2 cellular contexts compared by ENCODE assay signal in the genomic region with DNA sequence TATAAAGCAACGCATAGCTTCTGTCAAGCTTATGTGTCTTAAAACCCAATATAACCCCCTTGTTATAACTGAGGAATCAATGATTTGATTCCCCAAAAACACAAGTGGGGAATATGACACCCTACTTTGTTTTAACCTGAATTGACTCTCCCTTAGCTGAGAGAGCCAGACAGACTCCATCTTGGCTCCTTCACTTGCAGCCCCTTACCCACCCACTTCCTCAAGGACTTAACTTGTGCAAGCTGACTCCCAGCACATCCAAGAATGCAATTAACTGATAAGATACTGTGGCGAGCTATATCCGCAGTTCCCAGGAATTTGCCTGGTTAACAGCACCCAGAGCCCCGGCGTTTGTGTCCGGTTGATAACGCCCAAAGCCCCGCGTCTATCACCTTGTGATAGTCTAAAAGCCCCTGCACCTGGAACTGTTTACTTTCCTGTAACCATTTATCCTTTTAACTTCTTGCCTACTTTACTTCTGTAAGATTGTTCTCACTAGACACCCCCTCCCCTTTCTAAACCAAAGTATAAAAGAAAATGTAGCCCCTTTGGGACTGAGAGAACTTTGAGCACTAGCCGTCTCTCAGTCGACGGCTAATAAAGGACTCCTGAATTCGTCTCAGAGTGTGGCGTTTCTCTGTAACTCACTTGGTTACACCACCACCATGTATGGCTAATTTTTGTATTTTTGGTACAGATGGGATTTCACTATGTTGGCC.
TF ChIP-seq lines count a peak whose summit lies in the region.
"Not testable (repeated sequence)": the region's sequence is repeated elsewhere in the genome, so short reads cannot be mapped to it uniquely, and the experiment has no call there.

No MANE protein-coding gene starts in this region.

TF ChIP-seq in SK-N-SH treated with all-trans-retinoic acid at 6 μM for 48 hours, 23 proteins besides CTCF, POLR2A, EP300 and RAD21:
- TF ChIP-seq CSDC2 (CRISPR knock-in tag; IDR thresholded peaks at IDR 0.05) = 0 out of 2 replicates have a peak, but pooled peaks have one; percentile 37

TF ChIP-seq in K562, 482 proteins besides CTCF, POLR2A, EP300 and RAD21 (continues in another document):
- not testable (repeated sequence) for TF ChIP-seq JUND (IDR thresholded peaks at IDR 0.05; ENCODE audit: borderline replicate concordance, low read depth, low read length); NR2C1 (IDR thresholded peaks at IDR 0.05); NR2C2 (CRISPR knock-in tag; IDR thresholded peaks at IDR 0.05)
- TF ChIP-seq JUND (tag; IDR thresholded peaks at IDR 0.05; ENCODE audit: borderline replicate concordance, low read depth, low read length) (peak; percentile 70; the same call in 1 of the 3 replicates), JUNB (CRISPR knock-in tag; conservative IDR thresholded peaks at IDR 0.05) (peak; percentile 81), ZNF586 (CRISPR knock-in tag; conservative IDR thresholded peaks at IDR 0.05) (peak; percentile 97), KLF16 (IDR thresholded peaks at IDR 0.05) (peak; percentile 68), ZFP1 (CRISPR knock-in tag; IDR thresholded peaks at IDR 0.05) (peak; percentile 99), ZNF3 (CRISPR knock-in tag; IDR thresholded peaks at IDR 0.05) (peak; percentile 88), MTF1 (CRISPR knock-in tag; IDR thresholded peaks at IDR 0.05; ENCODE audit: borderline replicate concordance) (peak; percentile 98), NR2C1 (tag; IDR thresholded peaks at IDR 0.05) (peak; percentile 97), RCOR1 (IDR thresholded peaks at IDR 0.05; ENCODE audit: borderline replicate concordance in 1 of 2, low read depth in 2 of 2, low read length in 2 of 2) (0 out of 4 replicates have a peak, but pooled peaks of 1 of the 2 experiments have one; percentile 39), ZEB2 (IDR thresholded peaks at IDR 0.05) (0 out of 2 replicates have a peak, but pooled peaks have one; percentile 40), ETV5 (CRISPR knock-in tag; IDR thresholded peaks at IDR 0.05; ENCODE audit: low read depth) (peak; percentile 80), ZNF551 (CRISPR knock-in tag; IDR thresholded peaks at IDR 0.05) (peak; percentile 91), RHOXF2B (CRISPR knock-in tag; conservative IDR thresholded peaks at IDR 0.05) (peak; percentile 99), KLF13 (tag; IDR thresholded peaks at IDR 0.05; ENCODE audit: borderline replicate concordance, low read depth) (peak; percentile 98), ZNF324 (CRISPR knock-in tag; IDR thresholded peaks at IDR 0.05) (peak; percentile 95), ZNF444 (CRISPR knock-in tag; IDR thresholded peaks at IDR 0.05) (peak; percentile 99), NR4A1 (CRISPR knock-in tag; IDR thresholded peaks at IDR 0.05) (peak; percentile 100), NR4A1 (tag; IDR thresholded peaks at IDR 0.05) (peak; percentile 100), PTRF (tag; IDR thresholded peaks at IDR 0.05) (peak; percentile 99), TCFL5 (CRISPR knock-in tag; conservative IDR thresholded peaks at IDR 0.05) (peak; percentile 99), HDAC1 (IDR thresholded peaks at IDR 0.05) (0 out of 4 replicates have a peak, but pooled peaks have one; percentile 26 to 59), ZNF707 (CRISPR knock-in tag; conservative IDR thresholded peaks at IDR 0.05) (peak; percentile 89), HDAC2 (IDR thresholded peaks at IDR 0.05) (peak; percentile 82), DIDO1 (tag; IDR thresholded peaks at IDR 0.05; ENCODE audit: low read depth) (peak; percentile 95), ZSCAN32 (CRISPR knock-in tag; IDR thresholded peaks at IDR 0.05) (peak; percentile 96), MTA2 (IDR thresholded peaks at IDR 0.05; ENCODE audit: low read depth) (peak; percentile 39; the same call in 1 of the 2 replicates), ESRRB (CRISPR knock-in tag; IDR thresholded peaks at IDR 0.05; ENCODE audit: borderline replicate concordance) (peak; percentile 91; the same call in 1 of the 2 replicates), NR2C2 (tag; IDR thresholded peaks at IDR 0.05) (peak; percentile 73), ZNF253 (CRISPR knock-in tag; conservative IDR thresholded peaks at IDR 0.05) (peak; percentile 91), POLR2H (tag; IDR thresholded peaks at IDR 0.05; ENCODE audit: low read depth) (peak; percentile 94), RFX7 (CRISPR knock-in tag; IDR thresholded peaks at IDR 0.05) (peak; percentile 94), HSF4 (CRISPR knock-in tag; IDR thresholded peaks at IDR 0.05; ENCODE audit: borderline replicate concordance) (peak; percentile 99), ZFX (CRISPR knock-in tag; IDR thresholded peaks at IDR 0.05) (peak; percentile 16; the same call in 1 of the 2 replicates), CHCHD3 (CRISPR knock-in tag; IDR thresholded peaks at IDR 0.05) (0 out of 2 replicates have a peak, but pooled peaks have one; percentile 70), ZNF57 (CRISPR knock-in tag; IDR thresholded peaks at IDR 0.05) (peak; percentile 95), ZNF696 (CRISPR knock-in tag; conservative IDR thresholded peaks at IDR 0.05) (peak; percentile 96), GTF2E2 (tag; IDR thresholded peaks at IDR 0.05) (peak; percentile 97)
- TF ChIP-seq, protein P1, sequence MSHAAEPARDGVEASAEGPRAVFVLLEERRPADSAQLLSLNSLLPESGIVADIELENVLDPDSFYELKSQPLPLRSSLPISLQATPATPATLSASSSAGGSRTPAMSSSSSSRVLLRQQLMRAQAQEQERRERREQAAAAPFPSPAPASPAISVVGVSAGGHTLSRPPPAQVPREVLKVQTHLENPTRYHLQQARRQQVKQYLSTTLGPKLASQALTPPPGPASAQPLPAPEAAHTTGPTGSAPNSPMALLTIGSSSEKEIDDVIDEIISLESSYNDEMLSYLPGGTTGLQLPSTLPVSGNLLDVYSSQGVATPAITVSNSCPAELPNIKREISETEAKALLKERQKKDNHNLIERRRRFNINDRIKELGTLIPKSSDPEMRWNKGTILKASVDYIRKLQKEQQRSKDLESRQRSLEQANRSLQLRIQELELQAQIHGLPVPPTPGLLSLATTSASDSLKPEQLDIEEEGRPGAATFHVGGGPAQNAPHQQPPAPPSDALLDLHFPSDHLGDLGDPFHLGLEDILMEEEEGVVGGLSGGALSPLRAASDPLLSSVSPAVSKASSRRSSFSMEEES (CRISPR knock-in tag; IDR thresholded peaks at IDR 0.05) = peak; percentile 94
- TF ChIP-seq, protein P2, sequence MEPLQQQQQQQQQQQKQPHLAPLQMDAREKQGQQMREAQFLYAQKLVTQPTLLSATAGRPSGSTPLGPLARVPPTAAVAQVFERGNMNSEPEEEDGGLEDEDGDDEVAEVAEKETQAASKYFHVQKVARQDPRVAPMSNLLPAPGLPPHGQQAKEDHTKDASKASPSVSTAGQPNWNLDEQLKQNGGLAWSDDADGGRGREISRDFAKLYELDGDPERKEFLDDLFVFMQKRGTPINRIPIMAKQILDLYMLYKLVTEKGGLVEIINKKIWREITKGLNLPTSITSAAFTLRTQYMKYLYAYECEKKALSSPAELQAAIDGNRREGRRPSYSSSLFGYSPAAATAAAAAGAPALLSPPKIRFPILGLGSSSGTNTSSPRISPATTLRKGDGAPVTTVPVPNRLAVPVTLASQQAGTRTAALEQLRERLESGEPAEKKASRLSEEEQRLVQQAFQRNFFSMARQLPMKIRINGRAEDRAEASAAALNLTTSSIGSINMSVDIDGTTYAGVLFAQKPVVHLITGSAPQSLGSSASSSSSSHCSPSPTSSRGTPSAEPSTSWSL (CRISPR knock-in tag; IDR thresholded peaks at IDR 0.05; ENCODE audit: borderline replicate concordance) = peak; percentile 100
- TF ChIP-seq, protein P3, sequence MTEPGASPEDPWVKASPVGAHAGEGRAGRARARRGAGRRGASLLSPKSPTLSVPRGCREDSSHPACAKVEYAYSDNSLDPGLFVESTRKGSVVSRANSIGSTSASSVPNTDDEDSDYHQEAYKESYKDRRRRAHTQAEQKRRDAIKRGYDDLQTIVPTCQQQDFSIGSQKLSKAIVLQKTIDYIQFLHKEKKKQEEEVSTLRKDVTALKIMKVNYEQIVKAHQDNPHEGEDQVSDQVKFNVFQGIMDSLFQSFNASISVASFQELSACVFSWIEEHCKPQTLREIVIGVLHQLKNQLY (CRISPR knock-in tag; conservative IDR thresholded peaks at IDR 0.05) = peak in 1 of 2 experiments; percentile 90; a peak in 1 of 4 replicates
- TF ChIP-seq, protein P4, sequence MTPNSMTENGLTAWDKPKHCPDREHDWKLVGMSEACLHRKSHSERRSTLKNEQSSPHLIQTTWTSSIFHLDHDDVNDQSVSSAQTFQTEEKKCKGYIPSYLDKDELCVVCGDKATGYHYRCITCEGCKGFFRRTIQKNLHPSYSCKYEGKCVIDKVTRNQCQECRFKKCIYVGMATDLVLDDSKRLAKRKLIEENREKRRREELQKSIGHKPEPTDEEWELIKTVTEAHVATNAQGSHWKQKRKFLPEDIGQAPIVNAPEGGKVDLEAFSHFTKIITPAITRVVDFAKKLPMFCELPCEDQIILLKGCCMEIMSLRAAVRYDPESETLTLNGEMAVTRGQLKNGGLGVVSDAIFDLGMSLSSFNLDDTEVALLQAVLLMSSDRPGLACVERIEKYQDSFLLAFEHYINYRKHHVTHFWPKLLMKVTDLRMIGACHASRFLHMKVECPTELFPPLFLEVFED (CRISPR knock-in tag; conservative IDR thresholded peaks at IDR 0.05) = peak; percentile 99
- TF ChIP-seq, protein P5, sequence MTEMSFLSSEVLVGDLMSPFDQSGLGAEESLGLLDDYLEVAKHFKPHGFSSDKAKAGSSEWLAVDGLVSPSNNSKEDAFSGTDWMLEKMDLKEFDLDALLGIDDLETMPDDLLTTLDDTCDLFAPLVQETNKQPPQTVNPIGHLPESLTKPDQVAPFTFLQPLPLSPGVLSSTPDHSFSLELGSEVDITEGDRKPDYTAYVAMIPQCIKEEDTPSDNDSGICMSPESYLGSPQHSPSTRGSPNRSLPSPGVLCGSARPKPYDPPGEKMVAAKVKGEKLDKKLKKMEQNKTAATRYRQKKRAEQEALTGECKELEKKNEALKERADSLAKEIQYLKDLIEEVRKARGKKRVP (CRISPR knock-in tag; IDR thresholded peaks at IDR 0.05) = peak; percentile 99
- TF ChIP-seq, protein P6, sequence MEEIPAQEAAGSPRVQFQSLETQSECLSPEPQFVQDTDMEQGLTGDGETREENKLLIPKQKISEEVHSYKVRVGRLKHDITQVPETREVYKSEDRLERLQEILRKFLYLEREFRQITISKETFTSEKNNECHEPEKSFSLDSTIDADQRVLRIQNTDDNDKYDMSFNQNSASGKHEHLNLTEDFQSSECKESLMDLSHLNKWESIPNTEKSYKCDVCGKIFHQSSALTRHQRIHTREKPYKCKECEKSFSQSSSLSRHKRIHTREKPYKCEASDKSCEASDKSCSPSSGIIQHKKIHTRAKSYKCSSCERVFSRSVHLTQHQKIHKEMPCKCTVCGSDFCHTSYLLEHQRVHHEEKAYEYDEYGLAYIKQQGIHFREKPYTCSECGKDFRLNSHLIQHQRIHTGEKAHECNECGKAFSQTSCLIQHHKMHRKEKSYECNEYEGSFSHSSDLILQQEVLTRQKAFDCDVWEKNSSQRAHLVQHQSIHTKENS (CRISPR knock-in tag; IDR thresholded peaks at IDR 0.05) = peak; percentile 95
- TF ChIP-seq, protein P7, sequence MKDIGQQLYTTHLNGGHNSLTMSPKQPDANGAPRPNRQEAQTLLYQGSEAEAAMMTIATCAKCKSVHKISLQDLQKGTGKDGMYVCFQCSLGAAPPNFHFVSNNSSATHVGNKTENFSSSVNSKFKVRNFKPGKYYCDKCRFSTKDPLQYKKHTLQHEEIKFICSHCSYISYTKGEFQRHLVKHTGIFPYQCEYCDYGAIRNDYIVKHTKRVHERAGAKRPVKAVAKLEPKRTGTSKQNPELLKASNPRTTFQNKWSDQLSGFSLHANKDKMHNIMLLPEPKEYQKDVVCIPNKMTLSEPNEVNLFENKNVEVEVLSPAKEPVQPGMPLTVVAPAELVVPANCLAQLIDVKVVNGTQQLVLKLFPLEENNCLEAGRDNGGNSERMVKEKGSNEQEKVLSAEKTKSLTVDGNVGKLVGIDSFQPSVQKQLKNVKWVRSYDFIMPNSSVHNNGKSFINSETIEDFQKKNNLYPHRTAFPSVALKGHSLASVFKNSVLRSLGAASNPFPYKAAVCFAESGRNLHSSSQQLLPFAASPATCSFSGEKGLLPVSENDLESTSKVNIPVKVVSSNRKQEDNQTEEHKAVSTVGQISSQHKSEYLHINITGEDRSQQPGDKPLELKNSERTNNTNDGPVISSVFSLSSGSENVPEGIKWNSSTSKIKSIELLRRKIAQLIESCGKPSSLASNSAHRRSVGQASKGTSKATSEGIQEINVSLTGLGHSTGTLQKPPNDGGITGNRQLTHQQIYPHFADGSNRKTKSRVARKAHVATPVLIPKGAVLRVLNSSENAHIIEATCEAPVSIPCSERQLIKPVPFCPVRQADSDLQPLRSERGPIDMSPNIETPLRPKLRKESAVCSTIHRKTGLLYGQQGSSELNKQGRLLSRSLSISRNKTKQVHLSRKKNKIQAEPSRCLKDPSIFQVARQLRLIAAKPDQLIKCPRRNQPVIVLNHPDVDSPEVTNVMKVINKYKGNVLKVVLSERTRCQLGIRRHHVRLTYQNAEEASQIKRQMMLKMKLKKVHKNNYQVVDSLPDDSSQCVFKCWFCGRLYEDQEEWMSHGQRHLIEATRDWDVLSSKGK (CRISPR knock-in tag; IDR thresholded peaks at IDR 0.05) = peak; percentile 94
- TF ChIP-seq, protein P8, sequence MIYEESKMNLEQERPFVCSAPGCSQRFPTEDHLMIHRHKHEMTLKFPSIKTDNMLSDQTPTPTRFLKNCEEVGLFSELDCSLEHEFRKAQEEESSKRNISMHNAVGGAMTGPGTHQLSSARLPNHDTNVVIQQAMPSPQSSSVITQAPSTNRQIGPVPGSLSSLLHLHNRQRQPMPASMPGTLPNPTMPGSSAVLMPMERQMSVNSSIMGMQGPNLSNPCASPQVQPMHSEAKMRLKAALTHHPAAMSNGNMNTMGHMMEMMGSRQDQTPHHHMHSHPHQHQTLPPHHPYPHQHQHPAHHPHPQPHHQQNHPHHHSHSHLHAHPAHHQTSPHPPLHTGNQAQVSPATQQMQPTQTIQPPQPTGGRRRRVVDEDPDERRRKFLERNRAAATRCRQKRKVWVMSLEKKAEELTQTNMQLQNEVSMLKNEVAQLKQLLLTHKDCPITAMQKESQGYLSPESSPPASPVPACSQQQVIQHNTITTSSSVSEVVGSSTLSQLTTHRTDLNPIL (CRISPR knock-in tag; IDR thresholded peaks at IDR 0.05) = peak; percentile 99
- TF ChIP-seq, protein P9, sequence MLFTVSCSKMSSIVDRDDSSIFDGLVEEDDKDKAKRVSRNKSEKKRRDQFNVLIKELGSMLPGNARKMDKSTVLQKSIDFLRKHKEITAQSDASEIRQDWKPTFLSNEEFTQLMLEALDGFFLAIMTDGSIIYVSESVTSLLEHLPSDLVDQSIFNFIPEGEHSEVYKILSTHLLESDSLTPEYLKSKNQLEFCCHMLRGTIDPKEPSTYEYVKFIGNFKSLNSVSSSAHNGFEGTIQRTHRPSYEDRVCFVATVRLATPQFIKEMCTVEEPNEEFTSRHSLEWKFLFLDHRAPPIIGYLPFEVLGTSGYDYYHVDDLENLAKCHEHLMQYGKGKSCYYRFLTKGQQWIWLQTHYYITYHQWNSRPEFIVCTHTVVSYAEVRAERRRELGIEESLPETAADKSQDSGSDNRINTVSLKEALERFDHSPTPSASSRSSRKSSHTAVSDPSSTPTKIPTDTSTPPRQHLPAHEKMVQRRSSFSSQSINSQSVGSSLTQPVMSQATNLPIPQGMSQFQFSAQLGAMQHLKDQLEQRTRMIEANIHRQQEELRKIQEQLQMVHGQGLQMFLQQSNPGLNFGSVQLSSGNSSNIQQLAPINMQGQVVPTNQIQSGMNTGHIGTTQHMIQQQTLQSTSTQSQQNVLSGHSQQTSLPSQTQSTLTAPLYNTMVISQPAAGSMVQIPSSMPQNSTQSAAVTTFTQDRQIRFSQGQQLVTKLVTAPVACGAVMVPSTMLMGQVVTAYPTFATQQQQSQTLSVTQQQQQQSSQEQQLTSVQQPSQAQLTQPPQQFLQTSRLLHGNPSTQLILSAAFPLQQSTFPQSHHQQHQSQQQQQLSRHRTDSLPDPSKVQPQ (CRISPR knock-in tag; IDR thresholded peaks at IDR 0.05; ENCODE audit: borderline replicate concordance) = peak; percentile 98
